7 cellular contexts compared by ENCODE assay signal in the genomic region with DNA sequence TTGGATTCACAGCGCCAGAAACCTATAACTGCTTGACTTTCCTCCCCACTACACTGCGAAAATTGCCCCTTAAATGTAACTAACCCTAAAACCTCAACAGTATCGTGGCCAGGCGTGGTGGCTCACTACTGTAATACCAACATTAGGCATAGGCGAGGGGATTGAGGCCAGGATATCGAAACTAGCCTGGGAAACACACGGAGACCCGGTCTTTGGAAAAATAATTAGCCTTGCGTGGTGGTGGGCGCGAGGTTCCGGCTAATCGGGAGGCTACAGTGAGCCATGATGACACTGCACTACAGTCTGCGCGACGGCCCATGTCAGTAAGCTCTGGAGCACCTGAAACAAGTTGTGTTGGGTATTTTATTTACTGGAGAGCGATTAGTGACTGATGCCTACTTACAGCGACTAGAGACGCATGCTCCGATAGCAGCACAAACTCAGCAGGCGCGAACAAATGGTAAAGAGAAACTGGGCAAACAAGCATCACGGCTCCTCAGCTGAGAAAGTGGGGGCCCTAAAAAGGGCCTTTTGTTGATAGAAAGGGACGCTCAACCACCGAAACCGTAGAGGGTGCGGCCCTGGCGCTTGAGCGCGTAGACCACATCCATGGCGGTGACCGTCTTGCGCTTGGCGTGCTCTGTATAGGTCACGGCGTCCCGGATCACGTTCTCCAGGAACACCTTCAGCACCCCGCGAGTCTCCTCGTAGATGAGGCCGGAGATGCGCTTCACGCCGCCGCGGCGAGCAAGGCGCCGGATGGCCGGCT.
A peak's percentile ranks its signal among the peaks of the same experiment; 100 is the strongest.
DNase-seq lines count a peak whose midpoint lies in the region; FAIRE-seq and TF ChIP-seq lines count a peak whose summit lies in the region.
"Not testable (repeated sequence)": the region's sequence is repeated elsewhere in the genome, so short reads cannot be mapped to it uniquely, and the experiment has no call there.

No MANE protein-coding gene starts in this region.

- H3K4me1 ChIP-seq in SK-N-SH (ENCODE audit: control insufficient read depth in 1 of 2, insufficient read depth in 2 of 2, low read depth in 1 of 2, low read length in 1 of 2) (peaks cover 0 to 12% of the 10 kb centered on the region in 2 experiments; a peak in 3 of 4 replicates), adipocyte (ENCODE audit: control insufficient read depth, insufficient read depth, low read length) (peaks cover 12% of the 10 kb centered on the region), neuron (ENCODE audit: insufficient read depth, low read length) (peaks cover 14% of the 10 kb centered on the region)

- POLR2A ChIA-PET in SK-N-SH (lab: Yijun Ruan, JAX), result interaction anchor here (0.9 to 11.5 kb wide), 14 partner anchors 9 to 1810 kb away, joined by 3 to 578 read pairs (median 6); a partner anchor contains a TSS

- not testable (repeated sequence) for H3K36me3 Mint-ChIP-seq in HFFc6 (ENCODE audit: low read depth); glutamatergic neuron (ENCODE audit: unreplicated experiment)

- peaks cover 31% of the 10 kb centered on the region for H3K79me2 ChIP-seq in SK-N-SH (ENCODE audit: insufficient read depth)

- H2AFZ ChIP-seq in SK-N-SH (ENCODE audit: low read depth); neuron (ENCODE audit: low read depth, low read length): not testable (repeated sequence)

- FAIRE-seq in GM18507 (lab: Jason Lieb, UNC), result peak; percentile 100

- not testable (repeated sequence) for H4K20me1 ChIP-seq in SK-N-SH (ENCODE audit: insufficient read depth)

- peak overlapping the region; percentile 78 to 82 for H3K4me3 ChIP-seq in SK-N-SH (ENCODE audit: low read depth in 2 of 2, low read length in 1 of 2)
- H3K4me3 ChIP-seq in adipocyte (ENCODE audit: low read length), result peak overlapping the region; percentile 86
- peak overlapping the region; percentile 55 for H3K4me3 ChIP-seq in neuron (ENCODE audit: low read length)

- not testable (repeated sequence) for H3K27me3 Mint-ChIP-seq in HFFc6 (ENCODE audit: insufficient read depth); glutamatergic neuron (ENCODE audit: unreplicated experiment)

- not testable (repeated sequence) for H3K27me3 ChIP-seq in SK-N-SH (ENCODE audit: insufficient read depth); adipocyte (replicated peaks; ENCODE audit: control insufficient read depth, insufficient read depth, low read length); neuron (ENCODE audit: insufficient read depth, low read length)

- not testable (repeated sequence) for H3K9me2 ChIP-seq in SK-N-SH

- peak overlapping the region; percentile 76 for H3K9ac ChIP-seq in SK-N-SH
- H3K9ac ChIP-seq in adipocyte (ENCODE audit: low read length), result peak overlapping the region; percentile 78

- H3K9me3 ChIP-seq in KOPT-K1 (ENCODE audit: insufficient read depth, low read length, poor library complexity, severe bottlenecking); SK-N-SH; adipocyte (ENCODE audit: control insufficient read depth, low read length); neuron (ENCODE audit: low read length): not testable (repeated sequence)

- CTCF ChIA-PET in SK-N-SH (lab: Yijun Ruan, JAX), result interaction anchor here (1.3 kb wide), 1 partner anchor 65 kb away, joined by 3 read pairs; no protein-coding TSS in a partner anchor

- H3K27ac ChIP-seq in KOPT-K1 (ENCODE audit: low read depth, low read length, poor library complexity, severe bottlenecking) (peak overlapping the region; percentile 98), SK-N-SH (ENCODE audit: low read depth in 2 of 2, low read length in 1 of 2) (peak overlapping the region; percentile 75 to 96)

- H3K4me3 Mint-ChIP-seq in HFFc6 (peak overlapping the region; percentile 90), glutamatergic neuron (ENCODE audit: unreplicated experiment) (peak overlapping the region; percentile 94)

- TF ChIP-seq EP300 in SK-N-SH (IDR thresholded peaks at IDR 0.05; ENCODE audit: borderline replicate concordance in 1 of 2, low read depth in 1 of 2, low read length in 1 of 2), result not testable (repeated sequence)

- not testable (repeated sequence) for DNase-seq in GM18507 (ENCODE audit: extremely low spot score, insufficient read length, low read depth); HFFc6; glutamatergic neuron
- DNase-seq in SK-N-SH (peak; percentile 35), adipocyte (ENCODE audit: low read depth) (peak; percentile 68)

- not testable (repeated sequence) for H3K9me3 Mint-ChIP-seq in HFFc6; glutamatergic neuron (ENCODE audit: unreplicated experiment)

- peak overlapping the region; percentile 82 for H3K4me2 ChIP-seq in SK-N-SH

- 5% methylated on average over 23 of the region's 51 CpGs for WGBS in SK-N-SH (ENCODE audit: low lambda C conversion rate)

- TF ChIP-seq RAD21 in SK-N-SH (IDR thresholded peaks at IDR 0.05; ENCODE audit: low read length), result not testable (repeated sequence)

- H3K36me3 ChIP-seq in KOPT-K1 (ENCODE audit: insufficient read depth, low read length); SK-N-SH (replicated peaks in 1 of 2; ENCODE audit: control insufficient read depth in 1 of 2, insufficient read depth in 2 of 2, low read length in 1 of 2); adipocyte (ENCODE audit: control insufficient read depth, insufficient read depth, low read length, severe bottlenecking); neuron (ENCODE audit: insufficient read depth, low read length): not testable (repeated sequence)

- peaks cover 39% of the 10 kb centered on the region for H3K4me1 Mint-ChIP-seq in HFFc6 (ENCODE audit: low read depth)
- not testable (repeated sequence) for H3K4me1 Mint-ChIP-seq in glutamatergic neuron (ENCODE audit: low read depth, unreplicated experiment)

- H3F3A ChIP-seq in SK-N-SH (replicated peaks; ENCODE audit: insufficient read depth), result peaks cover 30% of the 10 kb centered on the region

- TF ChIP-seq CTCF in HFFc6 (IDR thresholded peaks at IDR 0.05); SK-N-SH (IDR thresholded peaks at IDR 0.05); glutamatergic neuron (IDR thresholded peaks at IDR 0.05; ENCODE audit: partially characterized antibody, unreplicated experiment): not testable (repeated sequence)

- H3K27ac Mint-ChIP-seq in HFFc6 (peak overlapping the region; percentile 95), glutamatergic neuron (ENCODE audit: unreplicated experiment) (peak overlapping the region; percentile 95)

TF ChIP-seq in SK-N-SH, 30 proteins besides CTCF, POLR2A, EP300 and RAD21:
- TF ChIP-seq POLR2AphosphoS5 (IDR thresholded peaks at IDR 0.05; ENCODE audit: low read depth, low read length), result peak; percentile 73; the same call in 1 of the 2 replicates
- TF ChIP-seq, protein P1, sequence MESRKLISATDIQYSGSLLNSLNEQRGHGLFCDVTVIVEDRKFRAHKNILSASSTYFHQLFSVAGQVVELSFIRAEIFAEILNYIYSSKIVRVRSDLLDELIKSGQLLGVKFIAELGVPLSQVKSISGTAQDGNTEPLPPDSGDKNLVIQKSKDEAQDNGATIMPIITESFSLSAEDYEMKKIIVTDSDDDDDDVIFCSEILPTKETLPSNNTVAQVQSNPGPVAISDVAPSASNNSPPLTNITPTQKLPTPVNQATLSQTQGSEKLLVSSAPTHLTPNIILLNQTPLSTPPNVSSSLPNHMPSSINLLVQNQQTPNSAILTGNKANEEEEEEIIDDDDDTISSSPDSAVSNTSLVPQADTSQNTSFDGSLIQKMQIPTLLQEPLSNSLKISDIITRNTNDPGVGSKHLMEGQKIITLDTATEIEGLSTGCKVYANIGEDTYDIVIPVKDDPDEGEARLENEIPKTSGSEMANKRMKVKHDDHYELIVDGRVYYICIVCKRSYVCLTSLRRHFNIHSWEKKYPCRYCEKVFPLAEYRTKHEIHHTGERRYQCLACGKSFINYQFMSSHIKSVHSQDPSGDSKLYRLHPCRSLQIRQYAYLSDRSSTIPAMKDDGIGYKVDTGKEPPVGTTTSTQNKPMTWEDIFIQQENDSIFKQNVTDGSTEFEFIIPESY (IDR thresholded peaks at IDR 0.05; ENCODE audit: borderline replicate concordance, low read depth), result peak; percentile 71
TF ChIP-seq in SK-N-SH: peak in this region for 2; not testable (repeated sequence) for 28.
